ENCODE assay signal across 8 cellular contexts in the genomic region with DNA sequence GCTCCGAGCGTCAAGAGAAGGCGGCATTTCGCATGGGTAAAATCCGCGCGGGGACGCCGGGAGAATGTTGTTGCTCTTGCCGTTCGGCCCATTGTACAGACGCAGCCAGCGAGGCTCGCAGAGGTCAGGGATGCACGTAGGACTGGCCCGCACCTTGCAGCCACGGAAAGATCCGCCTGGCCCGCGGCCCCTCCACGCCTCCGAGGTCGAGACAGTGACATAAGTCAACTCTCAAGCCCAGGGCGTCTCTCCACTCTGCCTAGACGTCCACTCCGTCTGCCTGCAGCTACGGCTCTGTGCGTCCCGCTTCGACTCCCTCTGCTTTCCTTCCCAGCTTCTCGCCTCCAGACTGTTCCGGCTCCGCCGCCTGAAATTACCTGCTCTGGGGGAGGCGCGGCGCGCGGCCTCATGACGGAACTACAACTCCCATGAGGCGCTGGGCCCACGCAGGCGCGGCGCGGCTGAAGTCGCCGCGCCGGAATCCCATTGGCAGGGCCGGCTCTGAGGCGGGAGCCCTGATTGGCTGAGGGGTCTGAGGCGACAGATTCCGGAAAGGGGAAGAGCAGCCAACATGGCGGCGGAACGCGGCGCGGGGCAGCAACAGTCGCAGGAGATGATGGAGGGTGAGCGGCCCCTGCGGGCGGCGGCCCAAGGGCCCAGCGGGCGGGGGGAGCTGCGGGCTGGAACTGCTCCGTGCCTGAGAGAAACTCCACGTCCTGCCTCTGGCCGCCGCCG. TPM values are rescaled to one million over a fixed set of nuclear protein-coding genes. Genes with fewer than 3 reads are reported as not detected.
DNase-seq lines count a peak whose midpoint lies in the region; ATAC-seq and TF ChIP-seq lines count a peak whose summit lies in the region.

TSS of gene PPP1R7 (plus strand) at position 543 of the 735 bp plus-strand sequence. CDS start at position 572, 29 bp downstream.

- peak within 1 kb of the TSS; percentile 81 for H3K9ac ChIP-seq in DND-41 (ENCODE audit: low read depth, low read length)
- peak within 1 kb of the TSS; percentile 61 for H3K9ac ChIP-seq in KMS-11

- H2AFZ ChIP-seq in DND-41 (ENCODE audit: low read depth, low read length), result peak within 1 kb of the TSS; percentile 87
- H2AFZ ChIP-seq in KMS-11 (ENCODE audit: low read depth), result peak within 1 kb of the TSS; percentile 88

- H4K20me1 ChIP-seq in DND-41 (ENCODE audit: insufficient read depth, low read length) (peaks cover 20% of the 10 kb centered on the region; the same call in 1 of the 2 replicates), KMS-11 (ENCODE audit: insufficient read depth) (no peaks in the 10 kb centered on the region)

- H3K36me3 ChIP-seq in DND-41 (ENCODE audit: insufficient read depth, low read length), result peaks cover 12% of the 10 kb centered on the region
- H3K36me3 ChIP-seq in KMS-11 (ENCODE audit: insufficient read depth), result no peaks in the 10 kb centered on the region
- H3K36me3 ChIP-seq in Peyer's patch, result no peaks in the 10 kb centered on the region

- H3K4me2 ChIP-seq in DND-41 (ENCODE audit: insufficient read depth, low read length) (peak within 1 kb of the TSS; percentile 83), KMS-11 (peak within 1 kb of the TSS; percentile 93)

- peak; percentile 46 to 55 for TF ChIP-seq POLR2A in Peyer's patch (IDR thresholded peaks at IDR 0.05)

- peaks cover 55% of the 10 kb centered on the region for H3K79me2 ChIP-seq in DND-41 (ENCODE audit: insufficient read depth, low read length)
- peaks cover 14% of the 10 kb centered on the region; the same call in 1 of the 2 replicates for H3K79me2 ChIP-seq in KMS-11 (ENCODE audit: insufficient read depth, low read depth)

- ATAC-seq in DND-41 (ENCODE audit: insufficient read depth, low read depth) (peak; percentile 86), GM21737 (IDR thresholded peaks at IDR 0.05; ENCODE audit: unreplicated experiment) (peak; percentile 77), esophagus mucosa (peak; percentile 95)

- H3K4me1 ChIP-seq in DND-41 (ENCODE audit: insufficient read depth, low read length) (peaks cover 34% of the 10 kb centered on the region), KMS-11 (ENCODE audit: low read depth, poor library complexity, severe bottlenecking) (peaks cover 8% of the 10 kb centered on the region), Peyer's patch (peaks cover 0 to 18% (median 7%) of the 10 kb centered on the region in 4 donors)

- peak within 1 kb of the TSS; percentile 62 for H3K27ac ChIP-seq in DND-41 (ENCODE audit: low read length)
- no peak within 1 kb of the TSS for H3K27ac ChIP-seq in KMS-11
- H3K27ac ChIP-seq in Peyer's patch, result peak within 1 kb of the TSS; percentile 72 to 83 (median 78)

- TF ChIP-seq CTCF in DND-41 (IDR thresholded peaks at IDR 0.05; ENCODE audit: borderline replicate concordance, extremely low read depth, low read length, poor library complexity, severe bottlenecking), result peak; percentile 20
- TF ChIP-seq CTCF in KMS-11 (conservative IDR thresholded peaks at IDR 0.05; ENCODE audit: low read depth, low read length), result no peak
- TF ChIP-seq CTCF in Peyer's patch (IDR thresholded peaks at IDR 0.05), result peak; percentile 13 to 43 (median 26)

- DNase-seq in DND-41 (peak; percentile 95), Peyer's patch (peak; percentile 94 to 98 (median 96)), myocyte (ENCODE audit: low read depth) (peak; percentile 95)
- DNase-seq in activated T-cell treated with anti-CD3 and anti-CD28 coated beads, Interleukin-2, amount 50 U/mL, for 48 hours, result peak; percentile 96
- DNase-seq in stimulated activated CD8-positive, alpha-beta memory T cell treated with anti-CD3 and anti-CD28 coated beads, Interleukin-7, amount 100 ng/mL, for 48 hours (ENCODE audit: extremely low read depth in 1 of 2, low read depth in 1 of 2), result peak; percentile 91 to 92

- H3K27me3 ChIP-seq in DND-41 (ENCODE audit: insufficient read depth, low read length, poor library complexity) (no peaks in the 10 kb centered on the region), KMS-11 (ENCODE audit: insufficient read depth, low read depth) (no peaks in the 10 kb centered on the region), Peyer's patch (no peaks in the 10 kb centered on the region)

- H3K4me3 ChIP-seq in DND-41 (ENCODE audit: low read depth in 1 of 2, low read length in 2 of 2) (peak within 1 kb of the TSS; percentile 69 to 80), KMS-11 (IDR thresholded peaks at IDR 0.05; ENCODE audit: insufficient read depth, low read depth, low read length) (peak within 1 kb of the TSS; percentile 42), Peyer's patch (peak within 1 kb of the TSS; percentile 80 to 92 (median 90))

- H3K9me3 ChIP-seq in DND-41 (ENCODE audit: insufficient read depth, low read length, severe bottlenecking) (no peaks in the 10 kb centered on the region), Peyer's patch (no peaks in the 10 kb centered on the region)

RNA-seq across cellular contexts. Expression of gene PPP1R7, which starts in this region (rescaled TPM):
- 10 to 100 TPM; 13.2 to 44.0 (median 28.1) TPM for total RNA-seq in Peyer's patch
- total RNA-seq in esophagus mucosa, result 74.7 TPM
- 86.1 and 94.3 TPM in 2 replicates for total RNA-seq in myocyte
- polyA plus RNA-seq in myocyte (2012), result 113 TPM
